23 cellular contexts compared by ENCODE assay signal in genomic region chr12:91205791-91206190, GRCh38. TPM values are rescaled to one million over a fixed set of nuclear protein-coding genes. Genes with fewer than 3 reads are reported as not detected.
DNase-seq lines count a peak whose midpoint lies in the region; ATAC-seq, FAIRE-seq and TF ChIP-seq lines count a peak whose summit lies in the region.
"Had no signal": no experiment of that assay in that cellular context is flagged by ENCODE, and none has a peak within 500 bp of the region (broad histone marks: within the 10 kb centered on the region; RNA-seq: fewer than 3 reads in every experiment).

No MANE protein-coding gene starts in this region.

- H3K4me2 ChIP-seq in osteoblast (ENCODE audit: insufficient read depth, low read length): no peak overlapping the region

- H3K27ac Mint-ChIP-seq in chondrocyte (ENCODE audit: unreplicated experiment): peak overlapping the region; percentile 8
- H3K27ac Mint-ChIP-seq: activated CD8-positive, alpha-beta T cell treated with anti-CD3 and anti-CD28 coated beads, Interleukin-2, amount 10 ng/mL, durations not matched to agents 7 days and 5 days; CD8-positive, alpha-beta T cell; natural killer cell had no signal

- no peaks in the 10 kb centered on the region for H3K27me3 ChIP-seq in osteoblast (ENCODE audit: insufficient read depth, low read length)
- H3K27me3 ChIP-seq: SJSA1 had no signal

- no peaks in the 10 kb centered on the region for H3K27me3 Mint-ChIP-seq in chondrocyte (ENCODE audit: low read depth)

- FAIRE-seq in H54 (lab: Jason Lieb, UNC): peak; percentile 33
- FAIRE-seq: frontal cortex had no signal

- H3K4me1 Mint-ChIP-seq in chondrocyte (ENCODE audit: low read depth): peaks cover 21% of the 10 kb centered on the region
- H3K4me1 Mint-ChIP-seq: natural killer cell had no signal

- H3K4me3 ChIP-seq in osteoblast (ENCODE audit: insufficient read depth, low read length): no peak overlapping the region
- H3K4me3 ChIP-seq: SJSA1, thoracic aorta had no signal

- no peak for TF ChIP-seq POLR2A in H54 (IDR thresholded peaks at IDR 0.05; ENCODE audit: low read depth, low read length)

- H3K27ac ChIP-seq in osteoblast (ENCODE audit: low read depth, low read length): no peak overlapping the region
- H3K27ac ChIP-seq: SJSA1, thoracic aorta had no signal

- H3K4me1 ChIP-seq in osteoblast (ENCODE audit: insufficient read depth, low read length): peaks cover 6% of the 10 kb centered on the region

- H3K9me3 Mint-ChIP-seq in chondrocyte (ENCODE audit: low read depth): peaks cover 11% of the 10 kb centered on the region

- H2AFZ ChIP-seq in osteoblast (ENCODE audit: low read length): peak overlapping the region; percentile 29

- H3K79me2 ChIP-seq in osteoblast (ENCODE audit: insufficient read depth, low read length): no peaks in the 10 kb centered on the region

- H4K20me1 ChIP-seq in osteoblast (ENCODE audit: insufficient read depth, low read length): no peaks in the 10 kb centered on the region

- H3K36me3 ChIP-seq in osteoblast (ENCODE audit: insufficient read depth, low read length): no peaks in the 10 kb centered on the region
- H3K36me3 ChIP-seq: SJSA1, thoracic aorta had no signal

- no peak overlapping the region for H3K4me3 Mint-ChIP-seq in chondrocyte (ENCODE audit: unreplicated experiment)
- H3K4me3 Mint-ChIP-seq: activated CD8-positive, alpha-beta T cell treated with anti-CD3 and anti-CD28 coated beads, Interleukin-2, amount 10 ng/mL, durations not matched to agents 7 days and 5 days; CD8-positive, alpha-beta T cell; natural killer cell had no signal

- no peak for ATAC-seq in GM21390 (IDR thresholded peaks at IDR 0.05; ENCODE audit: unreplicated experiment)
- ATAC-seq: activated CD8-positive, alpha-beta T cell treated with anti-CD3 and anti-CD28 coated beads, Interleukin-2, amount 10 ng/mL, durations not matched to agents 7 days and 5 days; CD8-positive, alpha-beta T cell; natural killer cell; Panc1 had no signal

- no peaks in the 10 kb centered on the region for H3K9me3 ChIP-seq in osteoblast (ENCODE audit: low read depth, low read length)
- H3K9me3 ChIP-seq: SJSA1, thoracic aorta had no signal

- peaks cover 3% of the 10 kb centered on the region for H3K36me3 Mint-ChIP-seq in chondrocyte (ENCODE audit: low read depth)
- H3K36me3 Mint-ChIP-seq: CD8-positive, alpha-beta T cell; natural killer cell had no signal

- no peak for TF ChIP-seq CTCF in chondrocyte (IDR thresholded peaks at IDR 0.05)
- TF ChIP-seq CTCF in osteoblast (IDR thresholded peaks at IDR 0.05; ENCODE audit: extremely low read depth, low read depth, low read length): no peak

- DNase-seq in H54 (ENCODE audit: insufficient read length, low spot score): no peak
- peak; percentile 45 to 68 for DNase-seq in NOMO-1 (lab: John Stamatoyannopoulos, UW; ENCODE audit: unreplicated experiment in 2 of 2)
- DNase-seq in chondrocyte (ENCODE audit: low spot score): no peak
- DNase-seq in osteoblast (ENCODE audit: insufficient read length, low spot score, missing footprints): no peak
- DNase-seq in DMS 273 (lab: John Stamatoyannopoulos, UW; ENCODE audit: unreplicated experiment): no peak
- no peak for DNase-seq in COLO668 (lab: John Stamatoyannopoulos, UW; ENCODE audit: unreplicated experiment)
- DNase-seq: activated CD8-positive, alpha-beta T cell treated with anti-CD3 and anti-CD28 coated beads, Interleukin-2, amount 10 ng/mL, durations not matched to agents 7 days and 5 days; activated naive CD4-positive, alpha-beta T cell treated with Interleukin-2 at 50 U/mL for 16 hours; activated T-cell treated with anti-CD3 and anti-CD28 coated beads, Interleukin-2, amount 50 U/mL, for 1 hour; amygdala; CD8-positive, alpha-beta T cell; DMS79 treated with DMSO at 0.1 percent for 48 hours; natural killer cell; NCI-H1436 treated with DMSO at 0.1 percent for 48 hours; NCI-H748 treated with DMSO at 0.1 percent for 48 hours; stimulated activated CD4-positive, alpha-beta T cell treated with anti-CD3 and anti-CD28 coated beads, Interleukin-2, amount 100 ng/mL, for 24 hours; stimulated activated naive CD4-positive, alpha-beta T cell; T-helper 9 cell had no signal

RNA-seq across cellular contexts. Expression of gene DCN, which starts 23.2 kb away (rescaled TPM):
- total RNA-seq in chondrocyte (723 to 2,473 TPM (median 743 TPM) in 3 replicates), osteoblast (1,107 and 1,400 TPM in 2 replicates)
- total RNA-seq: activated CD8-positive, alpha-beta T cell treated with anti-CD3 and anti-CD28 coated beads, Interleukin-2, amount 10 ng/mL, durations not matched to agents 7 days and 5 days; CD8-positive, alpha-beta T cell had no signal

Comparison
In these comparisons a context has a peak if more than half of its experiments do, and no peak if none do; other contexts are left out.
1. DNase-seq: peak in NOMO-1 (2 of 2); none in H54 (single experiment), chondrocyte (single experiment), osteoblast (single experiment), DMS 273 (single experiment) and COLO668 (single experiment).